Comparison of ENCODE assay signal across 8 cellular contexts in the genomic region with DNA sequence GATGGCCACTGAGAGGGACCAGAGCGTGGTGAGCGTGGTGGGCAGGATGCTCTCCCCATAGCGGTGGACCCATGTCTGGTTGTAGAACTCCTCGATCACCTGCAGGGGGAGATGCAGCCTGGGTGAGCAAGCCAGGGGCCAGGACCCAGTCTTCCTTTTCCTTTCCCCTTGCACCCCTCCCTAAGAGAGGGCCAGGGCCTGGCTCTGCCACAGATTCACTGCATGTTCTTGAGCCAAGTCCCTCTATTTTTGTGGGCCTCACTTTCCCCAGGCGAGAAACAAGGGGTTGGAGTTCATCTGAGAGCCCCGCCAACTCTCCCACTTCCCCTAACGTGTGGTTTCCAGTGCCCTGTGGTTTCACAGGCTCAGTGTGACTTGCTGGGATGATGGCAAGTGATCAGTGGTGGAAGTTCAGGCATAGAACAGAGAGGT. TPM values are rescaled to one million over a fixed set of nuclear protein-coding genes. Genes with fewer than 3 reads are reported as not detected.
DNase-seq lines count a peak whose midpoint lies in the region; ATAC-seq and TF ChIP-seq lines count a peak whose summit lies in the region.

No MANE protein-coding gene starts in this region.

- H3K36me3 Mint-ChIP-seq in brain, result peaks cover 72% of the 10 kb centered on the region

- TF ChIP-seq CTCF in brain (conservative IDR thresholded peaks at IDR 0.05), result peak; percentile 47 to 65

- peak overlapping the region; percentile 32 for H3K27ac ChIP-seq in substantia nigra (ENCODE audit: low read depth, low read length, poor library complexity, severe bottlenecking)

- no peaks in the 10 kb centered on the region for H3K9me3 Mint-ChIP-seq in brain

- peaks cover 21% of the 10 kb centered on the region for H3K4me1 Mint-ChIP-seq in brain

- DNase-seq in EH (ENCODE audit: low read depth) (peak; percentile 62), HUDEP-2 (lab: John Stamatoyannopoulos, UW; ENCODE audit: unreplicated experiment in 76 of 76) (peak in 43 of 76 experiments; percentile 8 to 70 (median 34)), T-helper 1 cell (peak in 4 of 5 donors; percentile 34 to 83 (median 48)), kidney tubule cell (ENCODE audit: low spot score) (peak; percentile 51), substantia nigra (lab: John Stamatoyannopoulos, UW) (peak in 14 of 49 donors; percentile 19 to 69 (median 35))

- H3K27me3 Mint-ChIP-seq in brain, result peaks cover 3% of the 10 kb centered on the region

- ATAC-seq in GM18858 (IDR thresholded peaks at IDR 0.05; ENCODE audit: unreplicated experiment) (no peak), HG02678 (IDR thresholded peaks at IDR 0.05; ENCODE audit: unreplicated experiment) (no peak)

- H3K4me3 Mint-ChIP-seq in brain, result no peak overlapping the region

- peak overlapping the region in 3 of 5 experiments; percentile 73 to 83 (median 83) for H3K27ac Mint-ChIP-seq in brain

RNA-seq across cellular contexts. Expression of gene SLC2A1, which starts 27.5 kb away (rescaled TPM):
- polyA plus RNA-seq in brain (ENCODE audit: insufficient read depth, low read depth, low replicate concordance), result 127 TPM
